ENCODE assay signal across 18 cellular contexts in genomic region chrX:30373479-30373878, GRCh38.
"Had no signal": no experiment of that assay in that cellular context is flagged by ENCODE, and none has a peak within 500 bp of the region (broad histone marks: within the 10 kb centered on the region; RNA-seq: fewer than 3 reads in every experiment).

No MANE protein-coding gene starts in this region.

- FAIRE-seq: bronchial epithelial cell, frontal cortex had no signal

- H3K4me3 ChIP-seq: ascending aorta, heart right ventricle had no signal

- H3K36me3 Mint-ChIP-seq: natural killer cell; stimulated activated memory B cell treated with anti-CD40 and anti-IgM and Interleukin-4, amounts not matched to agents 10 μg/mL and 1 μg/mL and 100 μg/mL, for 72 hours had no signal

- H3K9me3 Mint-ChIP-seq: activated naive CD8-positive, alpha-beta T cell treated with anti-CD3 and anti-CD28 coated beads, Interleukin-2, amount 50 U/mL, for 24 hours; activated T-helper 17 cell treated with anti-CD3 and anti-CD28 coated beads, Interleukin-2, amount 50 U/mL, for 72 hours; natural killer cell had no signal

- H3K27me3 Mint-ChIP-seq: activated naive CD8-positive, alpha-beta T cell treated with anti-CD3 and anti-CD28 coated beads, Interleukin-2, amount 50 U/mL, for 24 hours; stimulated activated memory B cell treated with anti-CD40 and anti-IgM and Interleukin-4, amounts not matched to agents 10 μg/mL and 1 μg/mL and 100 μg/mL, for 72 hours had no signal

- ATAC-seq: activated CD4-positive, CD25-positive, alpha-beta regulatory T cell treated with anti-CD3 and anti-CD28 coated beads, Interleukin-2, amount 50 U/mL, for 24 hours; activated naive CD8-positive, alpha-beta T cell treated with anti-CD3 and anti-CD28 coated beads, Interleukin-2, amount 50 U/mL, for 24 hours; activated T-helper 17 cell treated with anti-CD3 and anti-CD28 coated beads, Interleukin-2, amount 50 U/mL, for 72 hours; heart right ventricle; left lobe of liver; natural killer cell; stimulated activated memory B cell treated with anti-CD40 and anti-IgM and Interleukin-4, amounts not matched to agents 10 μg/mL and 1 μg/mL and 100 μg/mL, for 72 hours had no signal

- H3K4me1 Mint-ChIP-seq: activated naive CD8-positive, alpha-beta T cell treated with anti-CD3 and anti-CD28 coated beads, Interleukin-2, amount 50 U/mL, for 24 hours; activated T-helper 17 cell treated with anti-CD3 and anti-CD28 coated beads, Interleukin-2, amount 50 U/mL, for 72 hours; natural killer cell; stimulated activated memory B cell treated with anti-CD40 and anti-IgM and Interleukin-4, amounts not matched to agents 10 μg/mL and 1 μg/mL and 100 μg/mL, for 72 hours had no signal

- H3K4me3 Mint-ChIP-seq: activated naive CD8-positive, alpha-beta T cell treated with anti-CD3 and anti-CD28 coated beads, Interleukin-2, amount 50 U/mL, for 24 hours; activated T-helper 17 cell treated with anti-CD3 and anti-CD28 coated beads, Interleukin-2, amount 50 U/mL, for 72 hours; dendritic cell treated with granulocyte-macrophage colony-stimulating factor and Interleukin-4, amounts not matched to agents 40 ng/mL and 50 ng/mL, for 4 days; natural killer cell; stimulated activated memory B cell treated with anti-CD40 and anti-IgM and Interleukin-4, amounts not matched to agents 10 μg/mL and 1 μg/mL and 100 μg/mL, for 72 hours had no signal

- H3K27ac Mint-ChIP-seq: activated naive CD8-positive, alpha-beta T cell treated with anti-CD3 and anti-CD28 coated beads, Interleukin-2, amount 50 U/mL, for 24 hours; activated T-helper 17 cell treated with anti-CD3 and anti-CD28 coated beads, Interleukin-2, amount 50 U/mL, for 72 hours; dendritic cell treated with granulocyte-macrophage colony-stimulating factor and Interleukin-4, amounts not matched to agents 40 ng/mL and 50 ng/mL, for 4 days; natural killer cell; stimulated activated memory B cell treated with anti-CD40 and anti-IgM and Interleukin-4, amounts not matched to agents 10 μg/mL and 1 μg/mL and 100 μg/mL, for 72 hours had no signal

- DNase-seq: activated CD4-positive, alpha-beta T cell treated with anti-CD3 and anti-CD28 coated beads, Interleukin-2, amount 50 U/mL, for 1 hour; activated naive CD4-positive, alpha-beta T cell treated with Interleukin-2 at 50 U/mL for 16 hours; activated naive CD8-positive, alpha-beta T cell treated with anti-CD3 and anti-CD28 coated beads, Interleukin-2, amount 50 U/mL, for 24 hours; activated T-cell treated with anti-CD3 and anti-CD28 coated beads for 4 hours; effector memory CD4-positive, alpha-beta T cell; heart right ventricle; mammary epithelial cell; natural killer cell; stimulated activated CD4-positive, alpha-beta T cell treated with anti-CD3 and anti-CD28 coated beads, Interleukin-12 subunit alpha, Interleukin-12 subunit beta, amount 100 ng/mL, for 4 hours; T-helper 9 cell had no signal
